1 cellular context compared by ENCODE assay signal in the genomic region with DNA sequence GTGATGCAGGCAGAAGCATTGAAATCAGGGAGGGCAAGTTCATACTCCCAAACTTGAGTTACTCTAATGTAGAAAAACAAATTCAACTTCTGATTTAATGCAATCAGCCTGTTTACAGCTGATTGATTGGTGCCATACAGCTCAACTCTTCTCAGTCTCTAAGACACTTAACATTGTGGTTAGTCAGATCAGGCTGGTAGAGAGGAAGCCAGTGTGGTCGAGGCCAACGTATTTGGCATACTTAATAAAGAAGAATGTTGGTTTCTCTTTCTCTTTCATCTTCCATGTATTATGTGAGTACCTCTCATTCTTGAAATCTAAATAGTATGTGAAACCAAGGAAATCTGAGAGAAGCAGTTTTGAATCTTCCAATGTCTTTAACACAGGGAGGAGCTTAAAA.
TF ChIP-seq lines count a peak whose summit lies in the region.

No MANE protein-coding gene starts in this region.

TF ChIP-seq in GM12878, 131 proteins besides CTCF, POLR2A, EP300 and RAD21 (continued from another document):
- peak; percentile 81 for TF ChIP-seq PKNOX1 (IDR thresholded peaks at IDR 0.05)
- no peak for TF ChIP-seq WRNIP1 (IDR thresholded peaks at IDR 0.05; ENCODE audit: borderline replicate concordance, low read depth, low read length)
- TF ChIP-seq MLLT1 (IDR thresholded peaks at IDR 0.05) = 0 out of 2 replicates have a peak, but pooled peaks have one; percentile 20
- TF ChIP-seq ZNF622 (IDR thresholded peaks at IDR 0.05) = no peak
- no peak for TF ChIP-seq ZBTB40 (IDR thresholded peaks at IDR 0.05; ENCODE audit: borderline replicate concordance)
- no peak for TF ChIP-seq YY1 (IDR thresholded peaks at IDR 0.05; ENCODE audit: low read depth, low read length)
- no peak for TF ChIP-seq YBX1 (IDR thresholded peaks at IDR 0.05)
- TF ChIP-seq, protein P1, sequence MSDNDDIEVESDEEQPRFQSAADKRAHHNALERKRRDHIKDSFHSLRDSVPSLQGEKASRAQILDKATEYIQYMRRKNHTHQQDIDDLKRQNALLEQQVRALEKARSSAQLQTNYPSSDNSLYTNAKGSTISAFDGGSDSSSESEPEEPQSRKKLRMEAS (IDR thresholded peaks at IDR 0.05; ENCODE audit: low read depth, low read length) = no peak
- 0 out of 3 replicates have a peak, but pooled peaks have one; percentile 16 for TF ChIP-seq POU2F2 (IDR thresholded peaks at IDR 0.05; ENCODE audit: borderline replicate concordance, low read depth, low read length)
- no peak for TF ChIP-seq RELB (IDR thresholded peaks at IDR 0.05; ENCODE audit: low read depth)
- no peak for TF ChIP-seq CBX3 (IDR thresholded peaks at IDR 0.05; ENCODE audit: borderline replicate concordance, low read depth)
- peak; percentile 56; the same call in 1 of the 2 replicates for TF ChIP-seq MTA2 (IDR thresholded peaks at IDR 0.05; ENCODE audit: low read depth)
- TF ChIP-seq, protein P2, sequence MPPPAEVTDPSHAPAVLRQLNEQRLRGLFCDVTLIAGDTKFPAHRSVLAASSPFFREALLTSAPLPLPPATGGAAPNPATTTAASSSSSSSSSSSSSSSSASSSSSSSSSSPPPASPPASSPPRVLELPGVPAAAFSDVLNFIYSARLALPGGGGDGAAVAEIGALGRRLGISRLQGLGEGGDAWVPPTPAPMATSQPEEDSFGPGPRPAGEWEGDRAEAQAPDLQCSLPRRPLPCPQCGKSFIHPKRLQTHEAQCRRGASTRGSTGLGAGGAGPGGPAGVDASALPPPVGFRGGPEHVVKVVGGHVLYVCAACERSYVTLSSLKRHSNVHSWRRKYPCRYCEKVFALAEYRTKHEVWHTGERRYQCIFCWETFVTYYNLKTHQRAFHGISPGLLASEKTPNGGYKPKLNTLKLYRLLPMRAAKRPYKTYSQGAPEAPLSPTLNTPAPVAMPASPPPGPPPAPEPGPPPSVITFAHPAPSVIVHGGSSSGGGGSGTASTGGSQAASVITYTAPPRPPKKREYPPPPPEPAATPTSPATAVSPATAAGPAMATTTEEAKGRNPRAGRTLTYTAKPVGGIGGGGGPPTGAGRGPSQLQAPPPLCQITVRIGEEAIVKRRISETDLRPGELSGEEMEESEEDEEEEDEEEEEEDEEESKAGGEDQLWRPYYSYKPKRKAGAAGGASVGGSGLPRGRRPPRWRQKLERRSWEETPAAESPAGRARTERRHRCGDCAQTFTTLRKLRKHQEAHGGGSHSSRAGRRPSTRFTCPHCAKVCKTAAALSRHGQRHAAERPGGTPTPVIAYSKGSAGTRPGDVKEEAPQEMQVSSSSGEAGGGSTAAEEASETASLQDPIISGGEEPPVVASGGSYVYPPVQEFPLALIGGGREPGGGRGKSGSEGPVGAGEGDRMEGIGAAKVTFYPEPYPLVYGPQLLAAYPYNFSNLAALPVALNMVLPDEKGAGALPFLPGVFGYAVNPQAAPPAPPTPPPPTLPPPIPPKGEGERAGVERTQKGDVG (CRISPR knock-in tag; IDR thresholded peaks at IDR 0.05) = no peak
- no peak for TF ChIP-seq CHD2 (IDR thresholded peaks at IDR 0.05; ENCODE audit: borderline replicate concordance, low read depth, low read length)
- TF ChIP-seq SMARCA5 (IDR thresholded peaks at IDR 0.05) = no peak
- TF ChIP-seq ZBED1 (IDR thresholded peaks at IDR 0.05; ENCODE audit: borderline replicate concordance) = no peak
- no peak for TF ChIP-seq NRF1 (conservative IDR thresholded peaks at IDR 0.05; ENCODE audit: low read depth, low read length)
- no peak for TF ChIP-seq TBL1XR1 (IDR thresholded peaks at IDR 0.05; ENCODE audit: low read depth, low read length)
- TF ChIP-seq POLR2AphosphoS2 (IDR thresholded peaks at IDR 0.05; ENCODE audit: low read depth, low read length) = no peak
- no peak for TF ChIP-seq SREBF1 (IDR thresholded peaks at IDR 0.05; ENCODE audit: low read length)
- no peak for TF ChIP-seq KLF5 (IDR thresholded peaks at IDR 0.05; ENCODE audit: partially characterized antibody)
- TF ChIP-seq MTA3 (IDR thresholded peaks at IDR 0.05; ENCODE audit: borderline replicate concordance, low read length) = no peak
- no peak for TF ChIP-seq ETV6 (conservative IDR thresholded peaks at IDR 0.05 in 1 of 2, IDR thresholded peaks at IDR 0.05 in 1 of 2; ENCODE audit: borderline replicate concordance in 1 of 2, low read depth in 1 of 2)
- TF ChIP-seq IRF5 (IDR thresholded peaks at IDR 0.05; ENCODE audit: borderline replicate concordance) = no peak
- no peak for TF ChIP-seq POLR2AphosphoS5 (IDR thresholded peaks at IDR 0.05; ENCODE audit: low read length)
- peak; percentile 62; the same call in 1 of the 2 replicates for TF ChIP-seq RUNX3 (IDR thresholded peaks at IDR 0.05; ENCODE audit: low read length)
- peak; percentile 45 to 59; a peak in 3 of 4 replicates for TF ChIP-seq IKZF2 (IDR thresholded peaks at IDR 0.05)
- no peak for TF ChIP-seq RBBP5 (conservative IDR thresholded peaks at IDR 0.05)
- TF ChIP-seq HDAC6 (IDR thresholded peaks at IDR 0.05; ENCODE audit: unreplicated experiment) = no peak
- TF ChIP-seq E2F8 (IDR thresholded peaks at IDR 0.05; ENCODE audit: low read depth, partially characterized antibody) = no peak
- no peak for TF ChIP-seq ZNF24 (IDR thresholded peaks at IDR 0.05)
- TF ChIP-seq LARP7 (IDR thresholded peaks at IDR 0.05) = no peak
- TF ChIP-seq MEF2B (IDR thresholded peaks at IDR 0.05; ENCODE audit: partially characterized antibody, poor library complexity, severe bottlenecking) = no peak
- no peak for TF ChIP-seq ASH2L (IDR thresholded peaks at IDR 0.05; ENCODE audit: borderline replicate concordance, low read depth)
- no peak for TF ChIP-seq GATAD2B (conservative IDR thresholded peaks at IDR 0.05; ENCODE audit: low read depth)
- no peak for TF ChIP-seq TAF1 (IDR thresholded peaks at IDR 0.05; ENCODE audit: borderline replicate concordance, low read depth, low read length)
- TF ChIP-seq, protein P3, sequence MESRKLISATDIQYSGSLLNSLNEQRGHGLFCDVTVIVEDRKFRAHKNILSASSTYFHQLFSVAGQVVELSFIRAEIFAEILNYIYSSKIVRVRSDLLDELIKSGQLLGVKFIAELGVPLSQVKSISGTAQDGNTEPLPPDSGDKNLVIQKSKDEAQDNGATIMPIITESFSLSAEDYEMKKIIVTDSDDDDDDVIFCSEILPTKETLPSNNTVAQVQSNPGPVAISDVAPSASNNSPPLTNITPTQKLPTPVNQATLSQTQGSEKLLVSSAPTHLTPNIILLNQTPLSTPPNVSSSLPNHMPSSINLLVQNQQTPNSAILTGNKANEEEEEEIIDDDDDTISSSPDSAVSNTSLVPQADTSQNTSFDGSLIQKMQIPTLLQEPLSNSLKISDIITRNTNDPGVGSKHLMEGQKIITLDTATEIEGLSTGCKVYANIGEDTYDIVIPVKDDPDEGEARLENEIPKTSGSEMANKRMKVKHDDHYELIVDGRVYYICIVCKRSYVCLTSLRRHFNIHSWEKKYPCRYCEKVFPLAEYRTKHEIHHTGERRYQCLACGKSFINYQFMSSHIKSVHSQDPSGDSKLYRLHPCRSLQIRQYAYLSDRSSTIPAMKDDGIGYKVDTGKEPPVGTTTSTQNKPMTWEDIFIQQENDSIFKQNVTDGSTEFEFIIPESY (IDR thresholded peaks at IDR 0.05) = no peak
- no peak for TF ChIP-seq ZNF274 (IDR thresholded peaks at IDR 0.05; ENCODE audit: insufficient read depth, insufficient read length)
